14 cellular contexts compared by ENCODE assay signal in genomic region chr7:53993205-53993604, GRCh38.
A peak's percentile ranks its signal among the peaks of the same experiment; 100 is the strongest.
DNase-seq lines count a peak whose midpoint lies in the region; ATAC-seq and TF ChIP-seq lines count a peak whose summit lies in the region.
"Had no signal": no experiment of that assay in that cellular context is flagged by ENCODE, and none has a peak within 500 bp of the region (broad histone marks: within the 10 kb centered on the region; RNA-seq: fewer than 3 reads in every experiment).

No MANE protein-coding gene starts in this region.

- ATAC-seq in CD4-positive, alpha-beta T cell (ENCODE audit: poor library complexity) = no peak
- ATAC-seq: GM12878 had no signal

- intact Hi-C loops in CD4-positive, alpha-beta T cell (cut with DNase I, micrococcal nuclease) = no loop called here

- CTCF ChIA-PET in CD4-positive, alpha-beta T cell (lab: Charles Lee) = no interaction called here

- H3K27ac Mint-ChIP-seq in CD4-positive, alpha-beta T cell = no peak overlapping the region

- no peak overlapping the region for H3K4me3 Mint-ChIP-seq in CD4-positive, alpha-beta T cell

- POLR2A ChIA-PET in CD4-positive, alpha-beta T cell (lab: Charles Lee) = no interaction called here

- peak; percentile 30 for DNase-seq in DMS53 treated with DMSO at 0.1 percent for 48 hours (lab: John Stamatoyannopoulos, UW; ENCODE audit: unreplicated experiment)
- peak; percentile 33 for DNase-seq in NCI-H146 treated with DMSO at 0.1 percent for 48 hours (lab: John Stamatoyannopoulos, UW; ENCODE audit: unreplicated experiment)
- DNase-seq in NCI-H510A treated with DMSO at 0.1 percent for 48 hours (lab: John Stamatoyannopoulos, UW) = peak; percentile 98
- peak; percentile 7 for DNase-seq in astrocyte of the hippocampus (ENCODE audit: low read depth, low spot score)
- DNase-seq in stimulated activated naive CD4-positive, alpha-beta T cell (lab: John Stamatoyannopoulos, UW) = no peak
- DNase-seq in CD4-positive, alpha-beta T cell = no peak
- DNase-seq in cerebellum (ENCODE audit: low spot score) = no peak
- DNase-seq: C1 segment of cervical spinal cord, GDM1, KG1, NCI-H187 treated with DMSO at 0.1 percent for 48 hours, NCI-H2227 treated with DMSO at 0.1 percent for 48 hours, NCI-H82 had no signal

- no peaks in the 10 kb centered on the region for H3K27me3 Mint-ChIP-seq in CD4-positive, alpha-beta T cell

- no peaks in the 10 kb centered on the region for H3K4me1 Mint-ChIP-seq in CD4-positive, alpha-beta T cell (ENCODE audit: low read depth)

- H3K9me3 Mint-ChIP-seq in CD4-positive, alpha-beta T cell = peaks cover 6% of the 10 kb centered on the region

- no peak overlapping the region for H3K27ac ChIP-seq in CD4-positive, alpha-beta T cell (ENCODE audit: low read depth, low read length)

- no peaks in the 10 kb centered on the region for H3K9me3 ChIP-seq in CD4-positive, alpha-beta T cell (ENCODE audit: control insufficient read depth, low read length)

- H3K27me3 ChIP-seq in CD4-positive, alpha-beta T cell (ENCODE audit: control insufficient read depth, insufficient read depth, low read length) = no peaks in the 10 kb centered on the region

- H3K36me3 Mint-ChIP-seq in CD4-positive, alpha-beta T cell (ENCODE audit: low read depth) = no peaks in the 10 kb centered on the region

- TF ChIP-seq CTCF in CD4-positive, alpha-beta T cell (IDR thresholded peaks at IDR 0.05) = no peak

Comparison
In these comparisons a context has a peak if more than half of its experiments do, and no peak if none do; other contexts are left out.
1. DNase-seq: peak in DMS53 treated with DMSO at 0.1 percent for 48 hours (single experiment), NCI-H146 treated with DMSO at 0.1 percent for 48 hours (single experiment), NCI-H510A treated with DMSO at 0.1 percent for 48 hours (single experiment) and astrocyte of the hippocampus (single experiment); none in stimulated activated naive CD4-positive, alpha-beta T cell (0 of 6), CD4-positive, alpha-beta T cell (0 of 10) and cerebellum (single experiment).